ENCODE assay signal across 12 cellular contexts in genomic region chr1:204463125-204464060, GRCh38. TPM values are rescaled to one million over a fixed set of nuclear protein-coding genes. Genes with fewer than 3 reads are reported as not detected.
DNase-seq lines count a peak whose midpoint lies in the region; ATAC-seq lines count a peak whose summit lies in the region.
"Had no signal": no experiment of that assay in that cellular context is flagged by ENCODE, and none has a peak within 500 bp of the region (broad histone marks: within the 10 kb centered on the region; RNA-seq: fewer than 3 reads in every experiment).

No MANE protein-coding gene starts in this region.

- H3K27ac ChIP-seq in skin epidermis = peak overlapping the region in 15 of 21 experiments; percentile 5 to 80 (median 47)

- peak overlapping the region; percentile 49 for H3K27ac Mint-ChIP-seq in activated T-helper 17 cell treated with anti-CD3 and anti-CD28 coated beads, Interleukin-2, amount 50 U/mL, for 72 hours

- intact Hi-C loops in left ventricle myocardium superior (cut with micrococcal nuclease) = no loop called here

- in situ Hi-C loops in G401 (cut with HindIII; ENCODE audit: low sequenced_read_pairs) = no loop called here

- peaks cover 76% of the 10 kb centered on the region for H3K36me3 Mint-ChIP-seq in activated T-helper 17 cell treated with anti-CD3 and anti-CD28 coated beads, Interleukin-2, amount 50 U/mL, for 72 hours (ENCODE audit: low read depth)

- H3K4me3 ChIP-seq in skin epidermis = no peak overlapping the region

- DNase-seq in G401 (ENCODE audit: low spot score) = peak; percentile 33
- DNase-seq in left ventricle myocardium superior = peak; percentile 70
- DNase-seq in NCI-H526 (lab: John Stamatoyannopoulos, UW) = no peak
- DNase-seq in activated naive CD4-positive, alpha-beta T cell (lab: John Stamatoyannopoulos, UW) = no peak
- DNase-seq: DMS79; effector memory CD4-positive, alpha-beta T cell; NCI-H187; stimulated activated naive CD4-positive, alpha-beta T cell had no signal

- H3K27me3 Mint-ChIP-seq in activated T-helper 17 cell treated with anti-CD3 and anti-CD28 coated beads, Interleukin-2, amount 50 U/mL, for 72 hours = no peaks in the 10 kb centered on the region

- ATAC-seq in activated T-helper 17 cell treated with anti-CD3 and anti-CD28 coated beads, Interleukin-2, amount 50 U/mL, for 72 hours (replicated peaks) = no peak
- ATAC-seq in left ventricle myocardium superior = peak; percentile 10
- ATAC-seq in GM21619 (IDR thresholded peaks at IDR 0.05; ENCODE audit: unreplicated experiment) = no peak
- ATAC-seq in HG02981 (IDR thresholded peaks at IDR 0.05; ENCODE audit: unreplicated experiment) = no peak

- peaks cover 54% of the 10 kb centered on the region for H3K4me1 Mint-ChIP-seq in activated T-helper 17 cell treated with anti-CD3 and anti-CD28 coated beads, Interleukin-2, amount 50 U/mL, for 72 hours

- H3K9me3 Mint-ChIP-seq in activated T-helper 17 cell treated with anti-CD3 and anti-CD28 coated beads, Interleukin-2, amount 50 U/mL, for 72 hours = no peaks in the 10 kb centered on the region

- H3K4me3 Mint-ChIP-seq in activated T-helper 17 cell treated with anti-CD3 and anti-CD28 coated beads, Interleukin-2, amount 50 U/mL, for 72 hours = peak overlapping the region; percentile 6

RNA-seq across cellular contexts. Expression of gene PIK3C2B, which starts 31.2 kb away (rescaled TPM):
- total RNA-seq in G401 (2014; rRNA removed; shearing (Covaris generic)) = 22.1 and 23.6 TPM in 2 replicates
- total RNA-seq in activated T-helper 17 cell treated with anti-CD3 and anti-CD28 coated beads, Interleukin-2, amount 50 U/mL, for 72 hours = 10 to 100 TPM; 31.0 to 67.6 TPM
- total RNA-seq in left ventricle myocardium superior = 23.6 TPM

RNA-seq across cellular contexts. Expression of gene PPP1R15B, which starts 51.8 kb away (rescaled TPM):
- 16.4 and 30.7 TPM in 2 replicates for total RNA-seq in G401 (2014; rRNA removed; shearing (Covaris generic))
- 10 to 100 TPM; 63.9 to 71.6 TPM for total RNA-seq in activated T-helper 17 cell treated with anti-CD3 and anti-CD28 coated beads, Interleukin-2, amount 50 U/mL, for 72 hours
- total RNA-seq in left ventricle myocardium superior = 20.8 TPM

RNA-seq across cellular contexts. Expression of gene MDM4, which starts 52.8 kb away (rescaled TPM):
- 6.1 and 7.7 TPM in 2 replicates for total RNA-seq in G401 (2014; rRNA removed; shearing (Covaris generic))
- 100 to 1,000 TPM in 1 of 2 donors, 10 to 100 TPM in 1; 71.3 to 130 TPM for total RNA-seq in activated T-helper 17 cell treated with anti-CD3 and anti-CD28 coated beads, Interleukin-2, amount 50 U/mL, for 72 hours
- 30.1 TPM for total RNA-seq in left ventricle myocardium superior

Comparison
In these comparisons a context has a peak if more than half of its experiments do, and no peak if none do; other contexts are left out.
1. DNase-seq: peak in G401 (single experiment) and left ventricle myocardium superior (single experiment); none in NCI-H526 (0 of 2) and activated naive CD4-positive, alpha-beta T cell (0 of 4).